Comparison of ENCODE assay signal across 2 cellular contexts in the genomic region with DNA sequence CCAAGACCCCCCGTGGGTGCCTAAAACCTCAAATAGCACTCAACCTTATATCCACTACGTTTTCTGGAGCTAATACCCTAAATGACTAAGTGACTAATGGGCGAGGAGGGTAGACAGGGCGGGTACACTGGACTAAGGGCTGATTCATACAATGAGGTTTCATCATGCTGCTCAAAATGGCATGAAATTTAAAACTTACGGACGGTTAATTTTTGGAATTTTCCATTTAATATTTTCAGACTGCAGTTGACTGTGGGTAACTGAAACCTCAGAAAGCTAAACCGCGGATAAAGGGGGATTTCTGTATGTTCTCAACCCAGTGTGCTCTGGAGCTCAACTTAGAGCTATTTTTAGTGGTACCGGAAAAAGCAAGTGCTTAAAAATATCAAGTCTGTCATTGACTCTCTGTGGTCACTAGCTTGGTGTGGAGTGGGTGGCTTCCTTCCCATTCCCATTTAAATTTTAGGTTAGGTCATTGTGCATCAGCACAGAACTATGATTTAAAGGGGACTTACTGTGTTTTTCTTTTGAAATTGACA.
A peak's percentile ranks its signal among the peaks of the same experiment; 100 is the strongest.
TF ChIP-seq lines count a peak whose summit lies in the region.

No MANE protein-coding gene starts in this region.

TF ChIP-seq in IMR-90, 13 proteins besides CTCF, POLR2A, EP300 and RAD21:
- peak; percentile 80 for TF ChIP-seq CEBPB (IDR thresholded peaks at IDR 0.05; ENCODE audit: low read depth, low read length)
- TF ChIP-seq SMC3 (IDR thresholded peaks at IDR 0.05; ENCODE audit: low read depth, low read length): no peak
- TF ChIP-seq FOS (IDR thresholded peaks at IDR 0.05; ENCODE audit: low read depth, low read length): peak; percentile 62
- 0 out of 2 replicates have a peak, but pooled peaks have one; percentile 7 for TF ChIP-seq MAZ (IDR thresholded peaks at IDR 0.05; ENCODE audit: borderline replicate concordance, low read depth, low read length)
- TF ChIP-seq ELK1 (IDR thresholded peaks at IDR 0.05; ENCODE audit: borderline replicate concordance, low read depth, low read length): no peak

TF ChIP-seq in endothelial cell of umbilical vein, 7 proteins besides CTCF, POLR2A, EP300 and RAD21:
- TF ChIP-seq POLR2AphosphoS5 (IDR thresholded peaks at IDR 0.05; ENCODE audit: insufficient read depth, low read depth, low read length): no peak
- TF ChIP-seq MAX (IDR thresholded peaks at IDR 0.05; ENCODE audit: insufficient read depth, insufficient read length): no peak
- TF ChIP-seq EZH2 (IDR thresholded peaks at IDR 0.05; ENCODE audit: borderline replicate concordance, low read depth, low read length, severe bottlenecking): no peak
- no peak for TF ChIP-seq GATA2 (IDR thresholded peaks at IDR 0.05; ENCODE audit: insufficient read depth, insufficient read length, low read depth, low read length)
- TF ChIP-seq FOS (IDR thresholded peaks at IDR 0.05; ENCODE audit: borderline replicate concordance, insufficient read depth, low read length): no peak
- no peak for TF ChIP-seq MYC (IDR thresholded peaks at IDR 0.05; ENCODE audit: low read depth, low read length)
- no peak for TF ChIP-seq JUN (IDR thresholded peaks at IDR 0.05; ENCODE audit: borderline replicate concordance, insufficient read depth, insufficient read length, low read depth)
